Comparison of ENCODE assay signal across 1 cellular context in genomic region chr16:88613293-88613692, GRCh38.
A peak's percentile ranks its signal among the peaks of the same experiment; 100 is the strongest.
TF ChIP-seq lines count a peak whose summit lies in the region.

No MANE protein-coding gene starts in this region.

TF ChIP-seq in K562, 482 proteins besides CTCF, POLR2A, EP300 and RAD21 (continued from another document):
- TF ChIP-seq PBX2 (CRISPR knock-in tag; IDR thresholded peaks at IDR 0.05; ENCODE audit: low read depth) = no peak
- peak; percentile 51; the same call in 1 of the 2 replicates for TF ChIP-seq PBX2 (tag; conservative IDR thresholded peaks at IDR 0.05; ENCODE audit: low read depth)
- no peak for TF ChIP-seq HNRNPL (IDR thresholded peaks at IDR 0.05; ENCODE audit: low read depth, low read length)
- TF ChIP-seq POLR3G (IDR thresholded peaks at IDR 0.05; ENCODE audit: extremely low read depth, insufficient read length, insufficient replicate concordance) = no peak
- TF ChIP-seq ZNF766 (CRISPR knock-in tag; conservative IDR thresholded peaks at IDR 0.05) = peak; percentile 86
- no peak for TF ChIP-seq TEAD1 (CRISPR knock-in tag; IDR thresholded peaks at IDR 0.05)
- no peak for TF ChIP-seq GTF2E2 (tag; IDR thresholded peaks at IDR 0.05)
- no peak for TF ChIP-seq UBTF (IDR thresholded peaks at IDR 0.05; ENCODE audit: borderline replicate concordance in 1 of 2, low read depth in 2 of 2, low read length in 2 of 2)
- no peak for TF ChIP-seq ZNF134 (CRISPR knock-in tag; conservative IDR thresholded peaks at IDR 0.05)
- TF ChIP-seq MBD2 (IDR thresholded peaks at IDR 0.05; ENCODE audit: borderline replicate concordance, low read depth) = no peak
- TF ChIP-seq ETS1 (conservative IDR thresholded peaks at IDR 0.05; ENCODE audit: control insufficient read depth, low read depth, low read length) = no peak
- no peak for TF ChIP-seq SREBF1 (IDR thresholded peaks at IDR 0.05; ENCODE audit: borderline replicate concordance, low read depth, low read length)
- no peak for TF ChIP-seq ATF4 (CRISPR knock-in tag; IDR thresholded peaks at IDR 0.05)
- TF ChIP-seq SOX6 (IDR thresholded peaks at IDR 0.05) = no peak
- TF ChIP-seq HIVEP1 (CRISPR knock-in tag; IDR thresholded peaks at IDR 0.05) = no peak
- no peak for TF ChIP-seq ZNF175 (CRISPR knock-in tag; IDR thresholded peaks at IDR 0.05; ENCODE audit: low read depth)
- peak; percentile 100 for TF ChIP-seq ZBTB33 (CRISPR knock-in tag; IDR thresholded peaks at IDR 0.05)
- TF ChIP-seq ZC3H4 (CRISPR knock-in tag; IDR thresholded peaks at IDR 0.05; ENCODE audit: borderline replicate concordance) = no peak
- TF ChIP-seq YBX1 (IDR thresholded peaks at IDR 0.05) = no peak
- no peak for TF ChIP-seq ZNF699 (CRISPR knock-in tag; IDR thresholded peaks at IDR 0.05; ENCODE audit: insufficient replicate concordance)
- no peak for TF ChIP-seq IRF1 (CRISPR knock-in tag; IDR thresholded peaks at IDR 0.05; ENCODE audit: borderline replicate concordance)
- no peak for TF ChIP-seq FOS (IDR thresholded peaks at IDR 0.05; ENCODE audit: extremely low read depth, insufficient read length)
- 0 out of 4 replicates have a peak, but pooled peaks of 1 of the 2 experiments have one; percentile 53 for TF ChIP-seq RCOR1 (IDR thresholded peaks at IDR 0.05; ENCODE audit: borderline replicate concordance in 1 of 2, low read depth in 2 of 2, low read length in 2 of 2)
- TF ChIP-seq E2F5 (CRISPR knock-in tag; IDR thresholded peaks at IDR 0.05) = no peak
- TF ChIP-seq CHD1 (IDR thresholded peaks at IDR 0.05; ENCODE audit: low read length) = no peak
- TF ChIP-seq ZNF586 (CRISPR knock-in tag; conservative IDR thresholded peaks at IDR 0.05) = no peak
- no peak for TF ChIP-seq BACH1 (tag; IDR thresholded peaks at IDR 0.05)
- no peak for TF ChIP-seq SRSF3 (IDR thresholded peaks at IDR 0.05; ENCODE audit: insufficient read depth, low read length)
- TF ChIP-seq MAX (CRISPR knock-in tag; IDR thresholded peaks at IDR 0.05) = no peak
- peak; percentile 38; the same call in 1 of the 2 replicates for TF ChIP-seq CREM (IDR thresholded peaks at IDR 0.05; ENCODE audit: low read depth)
- no peak for TF ChIP-seq ZNF511 (CRISPR knock-in tag; IDR thresholded peaks at IDR 0.05)
- no peak for TF ChIP-seq SAP30 (IDR thresholded peaks at IDR 0.05; ENCODE audit: borderline replicate concordance, insufficient read depth, low read depth, low read length, poor library complexity, severe bottlenecking)
- TF ChIP-seq ZNF24 (IDR thresholded peaks at IDR 0.05) = no peak
- TF ChIP-seq ZNF696 (CRISPR knock-in tag; conservative IDR thresholded peaks at IDR 0.05) = no peak
- no peak for TF ChIP-seq RUNX1 (IDR thresholded peaks at IDR 0.05; ENCODE audit: low read depth)
- peak; percentile 64 for TF ChIP-seq MEIS2 (IDR thresholded peaks at IDR 0.05; ENCODE audit: partially characterized antibody)
- no peak for TF ChIP-seq ZNF609 (CRISPR knock-in tag; IDR thresholded peaks at IDR 0.05; ENCODE audit: borderline replicate concordance)
- no peak for TF ChIP-seq NR0B1 (IDR thresholded peaks at IDR 0.05; ENCODE audit: partially characterized antibody)
- no peak for TF ChIP-seq KLF10 (CRISPR knock-in tag; IDR thresholded peaks at IDR 0.05)
- no peak for TF ChIP-seq NFE2 (IDR thresholded peaks at IDR 0.05; ENCODE audit: low read depth)
- no peak for TF ChIP-seq TBL1XR1 (IDR thresholded peaks at IDR 0.05; ENCODE audit: low read length in 2 of 2)
- no peak for TF ChIP-seq HDAC8 (tag; IDR thresholded peaks at IDR 0.05)
